ENCODE assay signal across 22 cellular contexts in the genomic region with DNA sequence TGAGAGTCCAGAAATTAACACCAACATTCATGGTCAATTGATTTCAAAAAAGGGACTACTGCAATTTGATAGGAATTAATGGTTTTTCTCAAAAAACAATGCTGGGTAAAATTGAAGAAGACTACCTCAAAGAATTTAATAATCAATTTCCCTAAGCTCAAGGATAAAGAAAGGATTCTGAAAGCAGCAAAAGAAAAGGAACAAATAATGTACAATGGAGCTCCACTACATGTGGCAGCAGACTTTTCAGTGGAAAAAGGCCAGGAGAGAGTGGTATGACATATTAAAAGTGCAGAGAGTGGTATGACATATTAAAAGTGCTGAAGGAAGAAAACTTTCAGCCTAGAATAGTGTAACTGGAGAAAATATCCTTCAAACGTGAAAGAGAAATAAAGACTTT. TPM values are rescaled to one million over a fixed set of nuclear protein-coding genes. Genes with fewer than 3 reads are reported as not detected.
"Had no signal": no experiment of that assay in that cellular context is flagged by ENCODE, and none has a peak within 500 bp of the region (broad histone marks: within the 10 kb centered on the region; RNA-seq: fewer than 3 reads in every experiment).

No MANE protein-coding gene starts in this region.

- H3K4me1 ChIP-seq: esophagus squamous epithelium, prostate gland, right atrium auricular region, sigmoid colon, stomach, thyroid gland had no signal

- H3K4me3 Mint-ChIP-seq: memory B cell; nephron progenitor cell; stimulated activated effector memory CD8-positive, alpha-beta T cell treated with anti-CD3 and anti-CD28 coated beads, Interleukin-12 subunit alpha, Interleukin-12 subunit beta, amount 100 ng/mL, for 72 hours had no signal

- H3K27ac Mint-ChIP-seq: nephron progenitor cell had no signal

- DNase-seq: effector memory CD8-positive, alpha-beta T cell; erythroblast; esophagus squamous epithelium; foreskin melanocyte; kidney; nephron progenitor cell; nucleus accumbens; sigmoid colon; stimulated activated CD4-positive, alpha-beta T cell treated with anti-CD3 and anti-CD28 coated beads, Interleukin-2, amount 100 ng/mL, for 24 hours; stimulated activated CD4-positive, alpha-beta T cell treated with anti-CD3 and anti-CD28 coated beads, Interleukin-4, amount 100 ng/mL, for 24 hours; stimulated activated naive CD4-positive, alpha-beta T cell treated with Interleukin-2 at 50 U/mL for 16 hours; stomach; thyroid gland; trophoblast cell had no signal

- H3K27me3 Mint-ChIP-seq: effector memory CD8-positive, alpha-beta T cell; memory B cell had no signal

- H3K4me1 Mint-ChIP-seq: nephron progenitor cell had no signal

- H3K27me3 ChIP-seq: esophagus squamous epithelium, right atrium auricular region, sigmoid colon, stomach, thyroid gland had no signal

- ATAC-seq: effector memory CD8-positive, alpha-beta T cell; stimulated activated effector memory CD8-positive, alpha-beta T cell treated with anti-CD3 and anti-CD28 coated beads, Interleukin-12 subunit alpha, Interleukin-12 subunit beta, amount 100 ng/mL, for 72 hours had no signal

- H3K27ac ChIP-seq: coronary artery, esophagus squamous epithelium, prostate gland, right atrium auricular region, sigmoid colon, stomach, thyroid gland had no signal

- H3K9me3 ChIP-seq: prostate gland, thyroid gland had no signal

- H3K4me3 ChIP-seq: coronary artery, esophagus squamous epithelium, lung, prostate gland, right atrium auricular region, sigmoid colon, stomach, thyroid gland had no signal

- H3K36me3 ChIP-seq: prostate gland, right atrium auricular region, sigmoid colon had no signal

RNA-seq across cellular contexts. Expression of gene TAS2R43, which starts 15.6 kb away (rescaled TPM):
- total RNA-seq: left lobe of liver, mononuclear cell had no signal
- polyA plus RNA-seq: lung, sigmoid colon, stomach had no signal

RNA-seq across cellular contexts. Expression of gene TAS2R30, which starts 26.7 kb away (rescaled TPM):
- polyA plus RNA-seq: stomach had no signal

RNA-seq across cellular contexts. Expression of gene TAS2R46, which starts 45.6 kb away (rescaled TPM):
- polyA plus RNA-seq: lung, stomach had no signal
